In the genomic region with DNA sequence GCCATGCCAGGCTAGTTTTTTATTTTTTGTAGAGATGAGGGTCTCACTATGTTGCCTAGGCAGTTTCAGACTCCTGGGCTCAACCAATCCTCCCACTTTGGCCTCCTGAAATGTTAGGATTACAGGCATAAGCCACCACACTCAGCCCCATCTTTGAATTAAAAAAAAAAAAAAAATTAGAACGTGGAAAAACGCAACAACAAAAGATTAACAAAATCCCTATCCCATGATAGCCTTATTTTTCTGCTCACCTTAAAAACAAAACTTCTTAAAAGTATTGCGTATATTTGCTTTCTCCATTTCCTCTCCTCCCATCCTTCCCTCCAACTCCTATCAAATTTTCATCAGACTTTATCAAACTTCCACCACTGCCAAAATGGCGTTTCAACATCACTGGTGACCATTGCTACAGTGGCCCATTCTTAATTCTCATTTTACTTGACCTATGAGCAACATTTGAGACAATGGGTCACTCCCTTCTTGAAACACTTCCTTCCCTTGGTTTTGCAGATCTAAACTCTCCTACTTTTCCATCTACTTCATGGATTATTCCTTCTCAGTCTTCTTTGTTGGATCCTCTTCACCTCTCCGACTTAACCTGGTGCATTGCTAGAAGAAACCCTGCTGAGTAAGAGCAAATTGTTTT, we compare ENCODE assay signal across 1 cellular context.
TF ChIP-seq lines count a peak whose summit lies in the region.

No MANE protein-coding gene starts in this region.

TF ChIP-seq in K562, 482 proteins besides CTCF, POLR2A, EP300 and RAD21 (continued from another document and continues in another):
- 0 out of 2 replicates have a peak, but pooled peaks have one; percentile 41 for TF ChIP-seq NR2C1 (IDR thresholded peaks at IDR 0.05)
- no peak for TF ChIP-seq NR2C1 (tag; IDR thresholded peaks at IDR 0.05)
- peak; percentile 90; the same call in 1 of the 2 replicates for TF ChIP-seq THRAP3 (IDR thresholded peaks at IDR 0.05; ENCODE audit: borderline replicate concordance)
- 0 out of 2 replicates have a peak, but pooled peaks have one; percentile 7 for TF ChIP-seq CTBP1 (IDR thresholded peaks at IDR 0.05; ENCODE audit: borderline replicate concordance)
- TF ChIP-seq, protein P1, sequence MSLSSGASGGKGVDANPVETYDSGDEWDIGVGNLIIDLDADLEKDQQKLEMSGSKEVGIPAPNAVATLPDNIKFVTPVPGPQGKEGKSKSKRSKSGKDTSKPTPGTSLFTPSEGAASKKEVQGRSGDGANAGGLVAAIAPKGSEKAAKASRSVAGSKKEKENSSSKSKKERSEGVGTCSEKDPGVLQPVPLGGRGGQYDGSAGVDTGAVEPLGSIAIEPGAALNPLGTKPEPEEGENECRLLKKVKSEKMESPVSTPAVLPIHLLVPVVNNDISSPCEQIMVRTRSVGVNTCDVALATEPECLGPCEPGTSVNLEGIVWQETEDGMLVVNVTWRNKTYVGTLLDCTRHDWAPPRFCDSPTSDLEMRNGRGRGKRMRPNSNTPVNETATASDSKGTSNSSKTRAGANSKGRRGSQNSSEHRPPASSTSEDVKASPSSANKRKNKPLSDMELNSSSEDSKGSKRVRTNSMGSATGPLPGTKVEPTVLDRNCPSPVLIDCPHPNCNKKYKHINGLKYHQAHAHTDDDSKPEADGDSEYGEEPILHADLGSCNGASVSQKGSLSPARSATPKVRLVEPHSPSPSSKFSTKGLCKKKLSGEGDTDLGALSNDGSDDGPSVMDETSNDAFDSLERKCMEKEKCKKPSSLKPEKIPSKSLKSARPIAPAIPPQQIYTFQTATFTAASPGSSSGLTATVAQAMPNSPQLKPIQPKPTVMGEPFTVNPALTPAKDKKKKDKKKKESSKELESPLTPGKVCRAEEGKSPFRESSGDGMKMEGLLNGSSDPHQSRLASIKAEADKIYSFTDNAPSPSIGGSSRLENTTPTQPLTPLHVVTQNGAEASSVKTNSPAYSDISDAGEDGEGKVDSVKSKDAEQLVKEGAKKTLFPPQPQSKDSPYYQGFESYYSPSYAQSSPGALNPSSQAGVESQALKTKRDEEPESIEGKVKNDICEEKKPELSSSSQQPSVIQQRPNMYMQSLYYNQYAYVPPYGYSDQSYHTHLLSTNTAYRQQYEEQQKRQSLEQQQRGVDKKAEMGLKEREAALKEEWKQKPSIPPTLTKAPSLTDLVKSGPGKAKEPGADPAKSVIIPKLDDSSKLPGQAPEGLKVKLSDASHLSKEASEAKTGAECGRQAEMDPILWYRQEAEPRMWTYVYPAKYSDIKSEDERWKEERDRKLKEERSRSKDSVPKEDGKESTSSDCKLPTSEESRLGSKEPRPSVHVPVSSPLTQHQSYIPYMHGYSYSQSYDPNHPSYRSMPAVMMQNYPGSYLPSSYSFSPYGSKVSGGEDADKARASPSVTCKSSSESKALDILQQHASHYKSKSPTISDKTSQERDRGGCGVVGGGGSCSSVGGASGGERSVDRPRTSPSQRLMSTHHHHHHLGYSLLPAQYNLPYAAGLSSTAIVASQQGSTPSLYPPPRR (CRISPR knock-in tag; IDR thresholded peaks at IDR 0.05; ENCODE audit: borderline replicate concordance) = no peak
- 0 out of 2 replicates have a peak, but pooled peaks have one; percentile 51 for TF ChIP-seq ZC3H8 (IDR thresholded peaks at IDR 0.05)
- TF ChIP-seq HLTF (IDR thresholded peaks at IDR 0.05) = 0 out of 2 replicates have a peak, but pooled peaks have one; percentile 39
- no peak for TF ChIP-seq BRD4 (IDR thresholded peaks at IDR 0.05)
- TF ChIP-seq, protein P2, sequence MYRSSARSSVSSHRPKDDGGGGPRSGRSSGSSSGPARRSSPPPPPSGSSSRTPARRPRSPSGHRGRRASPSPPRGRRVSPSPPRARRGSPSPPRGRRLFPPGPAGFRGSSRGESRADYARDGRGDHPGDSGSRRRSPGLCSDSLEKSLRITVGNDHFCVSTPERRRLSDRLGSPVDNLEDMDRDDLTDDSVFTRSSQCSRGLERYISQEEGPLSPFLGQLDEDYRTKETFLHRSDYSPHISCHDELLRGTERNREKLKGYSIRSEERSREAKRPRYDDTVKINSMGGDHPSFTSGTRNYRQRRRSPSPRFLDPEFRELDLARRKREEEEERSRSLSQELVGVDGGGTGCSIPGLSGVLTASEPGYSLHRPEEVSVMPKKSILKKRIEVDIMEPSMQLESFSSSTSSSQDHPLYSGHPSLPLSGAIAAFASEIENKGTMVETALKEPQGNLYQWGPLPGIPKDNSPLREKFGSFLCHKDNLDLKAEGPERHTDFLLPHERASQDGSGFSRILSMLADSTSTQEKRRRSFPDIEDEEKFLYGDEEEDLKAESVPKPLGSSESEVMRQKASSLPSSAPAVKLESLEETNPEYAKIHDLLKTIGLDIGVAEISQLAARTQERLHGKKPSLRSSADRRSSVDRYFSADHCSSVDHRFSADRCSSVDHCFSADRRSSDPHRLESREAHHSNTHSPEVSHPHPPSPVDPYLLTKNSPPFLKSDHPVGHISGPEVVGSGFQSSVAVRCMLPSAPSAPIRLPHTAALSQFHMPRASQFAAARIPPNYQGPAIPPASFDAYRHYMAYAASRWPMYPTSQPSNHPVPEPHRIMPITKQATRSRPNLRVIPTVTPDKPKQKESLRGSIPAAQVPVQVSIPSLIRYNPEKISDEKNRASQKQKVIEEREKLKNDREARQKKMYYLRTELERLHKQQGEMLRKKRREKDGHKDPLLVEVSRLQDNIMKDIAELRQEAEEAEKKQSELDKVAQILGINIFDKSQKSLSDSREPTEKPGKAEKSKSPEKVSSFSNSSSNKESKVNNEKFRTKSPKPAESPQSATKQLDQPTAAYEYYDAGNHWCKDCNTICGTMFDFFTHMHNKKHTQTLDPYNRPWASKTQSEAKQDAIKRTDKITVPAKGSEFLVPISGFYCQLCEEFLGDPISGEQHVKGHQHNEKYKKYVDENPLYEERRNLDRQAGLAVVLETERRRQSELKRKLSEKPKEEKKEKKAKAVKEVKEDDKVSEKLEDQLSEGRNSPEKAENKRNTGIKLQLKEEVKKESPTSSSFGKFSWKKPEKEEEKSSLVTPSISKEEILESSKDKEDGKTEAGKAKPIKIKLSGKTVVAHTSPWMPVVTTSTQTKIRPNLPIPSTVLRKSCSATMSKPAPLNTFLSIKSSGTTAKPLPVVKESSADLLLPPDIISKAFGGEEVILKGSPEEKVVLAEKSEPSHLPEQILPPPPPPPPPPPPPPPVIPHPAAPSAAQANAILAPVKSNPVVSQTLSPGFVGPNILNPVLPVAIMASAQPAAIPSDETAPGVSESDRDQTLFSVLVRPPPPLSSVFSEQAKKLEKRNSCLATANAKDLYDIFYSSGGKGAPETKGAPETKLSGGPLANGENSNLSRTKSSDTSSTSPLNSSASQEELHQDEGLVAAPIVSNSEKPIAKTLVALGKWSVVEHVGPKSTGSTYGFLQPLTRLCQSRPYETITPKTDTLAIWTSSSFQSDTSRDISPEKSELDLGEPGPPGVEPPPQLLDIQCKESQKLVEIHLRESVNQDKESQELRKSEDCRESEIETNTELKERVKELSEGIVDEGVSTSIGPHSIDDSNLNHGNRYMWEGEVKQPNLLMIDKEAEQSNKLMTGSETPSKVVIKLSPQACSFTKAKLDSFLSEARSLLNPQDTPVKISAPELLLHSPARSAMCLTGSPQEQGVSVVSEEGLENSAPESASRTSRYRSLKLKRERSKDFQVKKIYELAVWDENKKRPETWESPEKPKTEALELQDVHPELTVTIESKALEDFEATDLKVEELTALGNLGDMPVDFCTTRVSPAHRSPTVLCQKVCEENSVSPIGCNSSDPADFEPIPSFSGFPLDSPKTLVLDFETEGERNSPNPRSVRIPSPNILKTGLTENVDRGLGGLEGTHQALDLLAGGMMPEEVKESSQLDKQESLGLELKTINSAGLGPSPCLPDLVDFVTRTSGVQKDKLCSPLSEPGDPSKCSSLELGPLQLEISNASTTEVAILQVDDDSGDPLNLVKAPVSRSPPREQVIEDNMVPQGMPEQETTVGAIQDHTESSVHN (IDR thresholded peaks at IDR 0.05; ENCODE audit: borderline replicate concordance in 1 of 2, low read depth in 1 of 2) = 0 out of 4 replicates have a peak, but pooled peaks of 1 of the 2 experiments have one; percentile 27
- peak; percentile 49; the same call in 1 of the 2 replicates for TF ChIP-seq KHSRP (IDR thresholded peaks at IDR 0.05)
- no peak for TF ChIP-seq HCFC1 (IDR thresholded peaks at IDR 0.05; ENCODE audit: low read depth, low read length)
- TF ChIP-seq, protein P3, sequence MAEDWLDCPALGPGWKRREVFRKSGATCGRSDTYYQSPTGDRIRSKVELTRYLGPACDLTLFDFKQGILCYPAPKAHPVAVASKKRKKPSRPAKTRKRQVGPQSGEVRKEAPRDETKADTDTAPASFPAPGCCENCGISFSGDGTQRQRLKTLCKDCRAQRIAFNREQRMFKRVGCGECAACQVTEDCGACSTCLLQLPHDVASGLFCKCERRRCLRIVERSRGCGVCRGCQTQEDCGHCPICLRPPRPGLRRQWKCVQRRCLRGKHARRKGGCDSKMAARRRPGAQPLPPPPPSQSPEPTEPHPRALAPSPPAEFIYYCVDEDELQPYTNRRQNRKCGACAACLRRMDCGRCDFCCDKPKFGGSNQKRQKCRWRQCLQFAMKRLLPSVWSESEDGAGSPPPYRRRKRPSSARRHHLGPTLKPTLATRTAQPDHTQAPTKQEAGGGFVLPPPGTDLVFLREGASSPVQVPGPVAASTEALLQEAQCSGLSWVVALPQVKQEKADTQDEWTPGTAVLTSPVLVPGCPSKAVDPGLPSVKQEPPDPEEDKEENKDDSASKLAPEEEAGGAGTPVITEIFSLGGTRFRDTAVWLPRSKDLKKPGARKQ (CRISPR knock-in tag; IDR thresholded peaks at IDR 0.05) = 0 out of 2 replicates have a peak, but pooled peaks have one; percentile 14
- no peak for TF ChIP-seq PTTG1 (tag; IDR thresholded peaks at IDR 0.05; ENCODE audit: low read depth)
- TF ChIP-seq LEF1 (IDR thresholded peaks at IDR 0.05) = 0 out of 2 replicates have a peak, but pooled peaks have one; percentile 20
- TF ChIP-seq, protein P4, sequence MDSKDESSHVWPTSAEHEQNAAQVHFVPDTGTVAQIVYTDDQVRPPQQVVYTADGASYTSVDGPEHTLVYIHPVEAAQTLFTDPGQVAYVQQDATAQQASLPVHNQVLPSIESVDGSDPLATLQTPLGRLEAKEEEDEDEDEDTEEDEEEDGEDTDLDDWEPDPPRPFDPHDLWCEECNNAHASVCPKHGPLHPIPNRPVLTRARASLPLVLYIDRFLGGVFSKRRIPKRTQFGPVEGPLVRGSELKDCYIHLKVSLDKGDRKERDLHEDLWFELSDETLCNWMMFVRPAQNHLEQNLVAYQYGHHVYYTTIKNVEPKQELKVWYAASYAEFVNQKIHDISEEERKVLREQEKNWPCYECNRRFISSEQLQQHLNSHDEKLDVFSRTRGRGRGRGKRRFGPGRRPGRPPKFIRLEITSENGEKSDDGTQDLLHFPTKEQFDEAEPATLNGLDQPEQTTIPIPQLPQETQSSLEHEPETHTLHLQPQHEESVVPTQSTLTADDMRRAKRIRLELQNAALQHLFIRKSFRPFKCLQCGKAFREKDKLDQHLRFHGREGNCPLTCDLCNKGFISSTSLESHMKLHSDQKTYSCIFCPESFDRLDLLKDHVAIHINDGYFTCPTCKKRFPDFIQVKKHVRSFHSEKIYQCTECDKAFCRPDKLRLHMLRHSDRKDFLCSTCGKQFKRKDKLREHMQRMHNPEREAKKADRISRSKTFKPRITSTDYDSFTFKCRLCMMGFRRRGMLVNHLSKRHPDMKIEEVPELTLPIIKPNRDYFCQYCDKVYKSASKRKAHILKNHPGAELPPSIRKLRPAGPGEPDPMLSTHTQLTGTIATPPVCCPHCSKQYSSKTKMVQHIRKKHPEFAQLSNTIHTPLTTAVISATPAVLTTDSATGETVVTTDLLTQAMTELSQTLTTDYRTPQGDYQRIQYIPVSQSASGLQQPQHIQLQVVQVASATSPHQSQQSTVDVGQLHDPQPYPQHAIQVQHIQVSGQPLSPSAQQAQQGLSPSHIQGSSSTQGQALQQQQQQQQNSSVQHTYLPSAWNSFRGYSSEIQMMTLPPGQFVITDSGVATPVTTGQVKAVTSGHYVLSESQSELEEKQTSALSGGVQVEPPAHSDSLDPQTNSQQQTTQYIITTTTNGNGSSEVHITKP (IDR thresholded peaks at IDR 0.05; ENCODE audit: partially characterized antibody) = no peak
- TF ChIP-seq YY1 (IDR thresholded peaks at IDR 0.05; ENCODE audit: borderline replicate concordance in 1 of 3, control insufficient read depth in 1 of 3, extremely low read depth in 1 of 3, insufficient read depth in 3 of 3, insufficient read length in 1 of 3, insufficient replicate concordance in 2 of 3, low read depth in 1 of 3, low read length in 2 of 3) = peak in 1 of 3 experiments; percentile 79
- TF ChIP-seq, protein P5, sequence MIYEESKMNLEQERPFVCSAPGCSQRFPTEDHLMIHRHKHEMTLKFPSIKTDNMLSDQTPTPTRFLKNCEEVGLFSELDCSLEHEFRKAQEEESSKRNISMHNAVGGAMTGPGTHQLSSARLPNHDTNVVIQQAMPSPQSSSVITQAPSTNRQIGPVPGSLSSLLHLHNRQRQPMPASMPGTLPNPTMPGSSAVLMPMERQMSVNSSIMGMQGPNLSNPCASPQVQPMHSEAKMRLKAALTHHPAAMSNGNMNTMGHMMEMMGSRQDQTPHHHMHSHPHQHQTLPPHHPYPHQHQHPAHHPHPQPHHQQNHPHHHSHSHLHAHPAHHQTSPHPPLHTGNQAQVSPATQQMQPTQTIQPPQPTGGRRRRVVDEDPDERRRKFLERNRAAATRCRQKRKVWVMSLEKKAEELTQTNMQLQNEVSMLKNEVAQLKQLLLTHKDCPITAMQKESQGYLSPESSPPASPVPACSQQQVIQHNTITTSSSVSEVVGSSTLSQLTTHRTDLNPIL (CRISPR knock-in tag; IDR thresholded peaks at IDR 0.05) = no peak
- TF ChIP-seq, protein P6, sequence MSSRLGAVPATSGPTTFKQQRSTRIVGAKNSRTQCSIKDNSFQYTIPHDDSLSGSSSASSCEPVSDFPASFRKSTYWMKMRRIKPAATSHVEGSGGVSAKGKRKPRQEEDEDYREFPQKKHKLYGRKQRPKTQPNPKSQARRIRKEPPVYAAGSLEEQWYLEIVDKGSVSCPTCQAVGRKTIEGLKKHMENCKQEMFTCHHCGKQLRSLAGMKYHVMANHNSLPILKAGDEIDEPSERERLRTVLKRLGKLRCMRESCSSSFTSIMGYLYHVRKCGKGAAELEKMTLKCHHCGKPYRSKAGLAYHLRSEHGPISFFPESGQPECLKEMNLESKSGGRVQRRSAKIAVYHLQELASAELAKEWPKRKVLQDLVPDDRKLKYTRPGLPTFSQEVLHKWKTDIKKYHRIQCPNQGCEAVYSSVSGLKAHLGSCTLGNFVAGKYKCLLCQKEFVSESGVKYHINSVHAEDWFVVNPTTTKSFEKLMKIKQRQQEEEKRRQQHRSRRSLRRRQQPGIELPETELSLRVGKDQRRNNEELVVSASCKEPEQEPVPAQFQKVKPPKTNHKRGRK (tag; IDR thresholded peaks at IDR 0.05) = peak; percentile 35; the same call in 1 of the 2 replicates
- TF ChIP-seq TOE1 (IDR thresholded peaks at IDR 0.05; ENCODE audit: borderline replicate concordance) = 0 out of 2 replicates have a peak, but pooled peaks have one; percentile 31
- no peak for TF ChIP-seq TOE1 (CRISPR knock-in tag; IDR thresholded peaks at IDR 0.05; ENCODE audit: borderline replicate concordance, low read depth)
- TF ChIP-seq, protein P7, sequence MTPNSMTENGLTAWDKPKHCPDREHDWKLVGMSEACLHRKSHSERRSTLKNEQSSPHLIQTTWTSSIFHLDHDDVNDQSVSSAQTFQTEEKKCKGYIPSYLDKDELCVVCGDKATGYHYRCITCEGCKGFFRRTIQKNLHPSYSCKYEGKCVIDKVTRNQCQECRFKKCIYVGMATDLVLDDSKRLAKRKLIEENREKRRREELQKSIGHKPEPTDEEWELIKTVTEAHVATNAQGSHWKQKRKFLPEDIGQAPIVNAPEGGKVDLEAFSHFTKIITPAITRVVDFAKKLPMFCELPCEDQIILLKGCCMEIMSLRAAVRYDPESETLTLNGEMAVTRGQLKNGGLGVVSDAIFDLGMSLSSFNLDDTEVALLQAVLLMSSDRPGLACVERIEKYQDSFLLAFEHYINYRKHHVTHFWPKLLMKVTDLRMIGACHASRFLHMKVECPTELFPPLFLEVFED (CRISPR knock-in tag; conservative IDR thresholded peaks at IDR 0.05) = no peak
- TF ChIP-seq CEBPG (CRISPR knock-in tag; IDR thresholded peaks at IDR 0.05) = no peak
- TF ChIP-seq CEBPG (tag; conservative IDR thresholded peaks at IDR 0.05 in 1 of 2, IDR thresholded peaks at IDR 0.05 in 1 of 2) = peak; percentile 38 to 59; a peak in 2 of 4 replicates
- TF ChIP-seq NCOR1 (IDR thresholded peaks at IDR 0.05) = peak; percentile 6; the same call in 1 of the 2 replicates
- TF ChIP-seq DNMT1 (IDR thresholded peaks at IDR 0.05) = 0 out of 2 replicates have a peak, but pooled peaks have one; percentile 20
- peak; percentile 35 for TF ChIP-seq HDAC3 (IDR thresholded peaks at IDR 0.05; ENCODE audit: borderline replicate concordance, partially characterized antibody)
